Comparison of ENCODE assay signal across 8 cellular contexts in the genomic region with DNA sequence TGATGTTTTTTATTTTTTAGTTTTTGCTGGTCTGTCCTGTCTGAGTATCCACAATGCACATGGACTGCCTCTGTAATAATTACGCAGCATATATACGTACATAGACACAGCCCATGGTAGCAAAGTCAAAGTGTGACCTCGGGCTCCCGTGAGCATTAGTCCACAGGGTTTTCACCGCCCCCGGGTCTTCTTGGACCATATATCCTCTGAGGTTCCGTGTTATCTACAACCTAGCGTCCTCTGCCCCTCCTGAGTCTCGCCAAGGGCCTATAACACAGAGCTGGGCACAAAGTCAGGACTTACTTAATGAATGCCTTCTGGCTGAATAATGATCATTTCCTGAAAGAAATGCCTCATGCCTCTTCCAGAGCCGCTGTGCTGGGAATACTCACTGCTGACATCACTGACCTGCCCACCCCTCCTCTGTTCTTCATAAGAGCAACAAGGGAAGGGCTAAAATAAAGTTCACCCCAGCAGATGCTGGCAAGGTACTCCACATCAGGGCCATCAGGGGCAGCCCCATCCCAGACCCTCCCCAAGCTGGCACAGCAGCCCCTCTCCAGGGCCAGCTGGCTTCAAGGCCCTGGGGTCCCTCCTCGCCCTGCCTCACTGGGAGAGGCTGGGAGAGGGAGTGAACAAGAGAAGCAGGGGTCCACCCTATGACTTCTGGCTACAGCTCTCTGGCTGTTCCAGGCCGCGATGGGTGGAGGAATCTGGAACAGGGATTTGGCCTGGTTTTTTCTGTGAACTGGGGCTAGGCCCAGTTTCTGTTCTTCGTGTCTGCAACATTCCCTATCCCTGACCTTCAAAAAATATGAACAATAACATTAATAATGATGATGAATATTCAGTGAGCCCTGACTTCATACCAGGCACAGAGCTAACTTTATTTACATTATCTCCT. TPM values are rescaled to one million over a fixed set of nuclear protein-coding genes. Genes with fewer than 3 reads are reported as not detected.
A peak's percentile ranks its signal among the peaks of the same experiment; 100 is the strongest.
DNase-seq lines count a peak whose midpoint lies in the region; ATAC-seq and TF ChIP-seq lines count a peak whose summit lies in the region.

No MANE protein-coding gene starts in this region.

- no peaks in the 10 kb centered on the region for H3K9me3 ChIP-seq in CD8-positive, alpha-beta memory T cell (ENCODE audit: low read length)
- H3K9me3 ChIP-seq in esophagus muscularis mucosa, result no peaks in the 10 kb centered on the region

- intact Hi-C loops in esophagus muscularis mucosa (cut with DNase I), result no loop called here

- H3K36me3 Mint-ChIP-seq in CD8-positive, alpha-beta memory T cell, result peaks cover 0 to 1% (median 0%) of the 10 kb centered on the region in 3 donors

- peak overlapping the region; percentile 52 for H3K4me3 ChIP-seq in CD8-positive, alpha-beta memory T cell (ENCODE audit: low read length)
- peak overlapping the region; percentile 46 to 57 (median 50) for H3K4me3 ChIP-seq in esophagus muscularis mucosa

- ATAC-seq in omental fat pad (ENCODE audit: low FRiP score), result peak; percentile 62
- ATAC-seq in HG02840 (IDR thresholded peaks at IDR 0.05; ENCODE audit: low FRiP score, unreplicated experiment), result no peak
- no peak for ATAC-seq in GM19452 (IDR thresholded peaks at IDR 0.05; ENCODE audit: unreplicated experiment)

- H3K27me3 Mint-ChIP-seq in CD8-positive, alpha-beta memory T cell, result peaks cover 0 to 4% of the 10 kb centered on the region in 2 donors

- no peak for DNase-seq in CD8-positive, alpha-beta memory T cell
- DNase-seq in RWPE1 (ENCODE audit: low spot score), result no peak
- DNase-seq in esophagus muscularis mucosa (ENCODE audit: extremely low spot score), result no peak
- DNase-seq in omental fat pad (ENCODE audit: low spot score), result peak; percentile 60
- no peak for DNase-seq in HuH-7.5 (ENCODE audit: low spot score)
- no peak for DNase-seq in activated CD8-positive, alpha-beta memory T cell treated with anti-CD3 and anti-CD28 coated beads, Interleukin-2, amount 50 U/mL, for 4 hours

- peak; percentile 29 for TF ChIP-seq POLR2A in esophagus muscularis mucosa (IDR thresholded peaks at IDR 0.05; ENCODE audit: low read depth)

- no peaks in the 10 kb centered on the region for H3K27me3 ChIP-seq in CD8-positive, alpha-beta memory T cell (ENCODE audit: insufficient read depth, low read length, poor library complexity, severe bottlenecking)
- H3K27me3 ChIP-seq in esophagus muscularis mucosa, result no peaks in the 10 kb centered on the region

- no peak for TF ChIP-seq CTCF in RWPE1 (conservative IDR thresholded peaks at IDR 0.05; ENCODE audit: low read depth)
- TF ChIP-seq CTCF in esophagus muscularis mucosa (IDR thresholded peaks at IDR 0.05), result no peak
- no peak for TF ChIP-seq CTCF in omental fat pad (IDR thresholded peaks at IDR 0.05)

- peak overlapping the region; percentile 78 to 99 (median 96) for H3K27ac Mint-ChIP-seq in CD8-positive, alpha-beta memory T cell

- H3K4me1 Mint-ChIP-seq in CD8-positive, alpha-beta memory T cell, result peaks cover 85 to 99% (median 98%) of the 10 kb centered on the region in 3 donors

- no peaks in the 10 kb centered on the region for H3K36me3 ChIP-seq in CD8-positive, alpha-beta memory T cell (ENCODE audit: insufficient read depth, low read length)
- H3K36me3 ChIP-seq in esophagus muscularis mucosa, result no peaks in the 10 kb centered on the region

- H3K27ac ChIP-seq in CD8-positive, alpha-beta memory T cell (ENCODE audit: low read depth, low read length), result peak overlapping the region; percentile 86
- H3K27ac ChIP-seq in RWPE1, result peak overlapping the region; percentile 99
- peak overlapping the region; percentile 92 to 99 (median 98) for H3K27ac ChIP-seq in esophagus muscularis mucosa (replicated peaks in 1 of 4)

- CTCF ChIA-PET in CD8-positive, alpha-beta memory T cell (lab: Charles Lee), result interaction anchor here (1.2 to 24.2 kb wide), 7 partner anchors 14 to 106 kb away, joined by 3 to 452 read pairs (median 5); partner anchors contain the start of gene RPAP3
- CTCF ChIA-PET in RWPE1 (lab: Yijun Ruan, JAX), result interaction anchor here (1.0 kb wide), 1 partner anchor 26 kb away, joined by 4 read pairs; no protein-coding TSS in a partner anchor

- H3K4me3 Mint-ChIP-seq in CD8-positive, alpha-beta memory T cell, result peak overlapping the region; percentile 84 to 94 (median 90)

- WGBS in esophagus muscularis mucosa, result 28% methylated on average over 14 of the region's 14 CpGs

- peak; percentile 81 for TF ChIP-seq EP300 in esophagus muscularis mucosa (IDR thresholded peaks at IDR 0.05)

- H3K9me3 Mint-ChIP-seq in CD8-positive, alpha-beta memory T cell, result no peaks in the 10 kb centered on the region

- H3K4me1 ChIP-seq in CD8-positive, alpha-beta memory T cell (ENCODE audit: insufficient read depth, low read length), result peaks cover 94% of the 10 kb centered on the region
- peaks cover 96 to 100% (median 99%) of the 10 kb centered on the region in 4 donors for H3K4me1 ChIP-seq in esophagus muscularis mucosa

- POLR2A ChIA-PET in CD8-positive, alpha-beta memory T cell (lab: Charles Lee), result interaction anchor here (0.8 to 2.0 kb wide), 6 partner anchors 7 to 106 kb away, joined by 3 to 7 read pairs (median 4); partner anchors contain the start of genes HDAC7 and RPAP3
- POLR2A ChIA-PET in RWPE1 (lab: Yijun Ruan, JAX; ENCODE audit: low non-redundant PET), result interaction anchor here (0.5 to 1.6 kb wide), 2 partner anchors 16 to 17 kb away, joined by 4 to 8 read pairs; no protein-coding TSS in a partner anchor

RNA-seq across cellular contexts. Expression of gene HDAC7, which starts 7.9 kb away (rescaled TPM):
- total RNA-seq in CD8-positive, alpha-beta memory T cell, result 100 to 1,000 TPM; 206 to 207 TPM
- 23.1 TPM for polyA plus RNA-seq in CD8-positive, alpha-beta memory T cell
- total RNA-seq in esophagus muscularis mucosa (100 to 1,000 TPM in 1 of 4 donors, 10 to 100 TPM in 3; 58.3 to 105 (median 82.5) TPM), omental fat pad (100 to 1,000 TPM in 1 of 4 donors, 10 to 100 TPM in 3; 40.3 to 102 (median 62.9) TPM)

RNA-seq across cellular contexts. Expression of gene SLC48A1, which starts 38.8 kb away (rescaled TPM):
- 10 to 100 TPM; 10.9 to 11.5 TPM for total RNA-seq in CD8-positive, alpha-beta memory T cell
- 9.1 TPM for polyA plus RNA-seq in CD8-positive, alpha-beta memory T cell
- total RNA-seq in esophagus muscularis mucosa, result 10 to 100 TPM; 34.5 to 56.0 (median 40.7) TPM
- total RNA-seq in omental fat pad, result 10 to 100 TPM; 27.6 to 50.3 (median 48.1) TPM

RNA-seq across cellular contexts. Expression of gene RAPGEF3, which starts 53.2 kb away (rescaled TPM):
- 1 to 10 TPM in 1 of 2 experiments, under 1 TPM in 1; 0.95 to 1.1 TPM for total RNA-seq in CD8-positive, alpha-beta memory T cell
- 0.15 TPM for polyA plus RNA-seq in CD8-positive, alpha-beta memory T cell
- total RNA-seq in esophagus muscularis mucosa, result 10 to 100 TPM; 18.3 to 48.2 (median 32.5) TPM
- 100 to 1,000 TPM in 1 of 4 donors, 10 to 100 TPM in 3; 24.2 to 270 (median 59.1) TPM for total RNA-seq in omental fat pad

Comparison
In these comparisons a context has a peak if more than half of its experiments do, and no peak if none do; other contexts are left out.
1. RNA of gene RAPGEF3, which starts 53.2 kb away (total RNA-seq): 24.2 to 270 TPM in omental fat pad and 18.3 to 48.2 TPM in esophagus muscularis mucosa; 0.95 to 1.1 TPM in CD8-positive, alpha-beta memory T cell; every median in the first group is over 4 times any median in the second.
2. Peak in every context shown above with its lines, with median percentiles within 50 percentile points of each other: H3K27ac ChIP-seq.